Comparison of ENCODE assay signal across 16 cellular contexts in the genomic region with DNA sequence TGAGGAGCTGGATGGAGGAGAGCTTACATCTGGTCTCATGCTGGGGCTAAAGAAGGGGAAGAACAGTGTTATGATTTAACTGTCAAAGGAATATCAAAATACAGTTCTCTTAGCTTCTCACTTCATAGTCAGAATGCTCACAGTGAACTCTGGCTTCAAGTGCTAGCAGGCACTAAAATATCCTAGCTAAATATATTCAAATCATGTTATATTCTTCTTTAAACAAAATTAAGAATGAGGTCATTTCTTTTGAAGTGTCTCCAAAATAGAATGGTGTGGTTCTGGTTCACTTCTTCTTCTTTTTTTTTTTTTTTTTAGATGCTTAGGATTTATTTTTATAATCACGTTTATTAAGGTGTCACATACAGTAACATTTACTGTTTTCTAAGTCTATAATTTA.
DNase-seq lines count a peak whose midpoint lies in the region; ATAC-seq, FAIRE-seq and TF ChIP-seq lines count a peak whose summit lies in the region.
"Had no signal": no experiment of that assay in that cellular context is flagged by ENCODE, and none has a peak within 500 bp of the region (broad histone marks: within the 10 kb centered on the region; RNA-seq: fewer than 3 reads in every experiment).

No MANE protein-coding gene starts in this region.

- no peaks in the 10 kb centered on the region for H3K9me2 ChIP-seq in PC-3 (replicated peaks; ENCODE audit: low read length)

- intact Hi-C loops in activated CD8-positive, alpha-beta T cell treated with anti-CD3 and anti-CD28 coated beads for 36 hours (cut with micrococcal nuclease), result no loop called here
- intact Hi-C loops in PC-3 (cut with micrococcal nuclease) (loop anchor here (5.0 to 10.0 kb wide), 4 partner anchors 38 to 371 kb away; no protein-coding TSS in a partner anchor), endothelial cell of umbilical vein (cut with micrococcal nuclease) (loop anchor here (2.0 to 5.0 kb wide), 5 partner anchors 47 to 878 kb away; a partner anchor contains a TSS), left ventricle myocardium inferior (cut with micrococcal nuclease) (loop anchor here (10.0 kb wide), 1 partner anchor 81 kb away; no protein-coding TSS in a partner anchor)

- TF ChIP-seq POLR2A in endothelial cell of umbilical vein (IDR thresholded peaks at IDR 0.05; ENCODE audit: low read depth, low read length), result no peak

- H3K4me1 Mint-ChIP-seq in activated CD8-positive, alpha-beta T cell treated with anti-CD3 and anti-CD28 coated beads for 36 hours (ENCODE audit: low read depth), result peaks cover 60% of the 10 kb centered on the region
- peaks cover 12% of the 10 kb centered on the region for H3K4me1 Mint-ChIP-seq in activated CD8-positive, alpha-beta T cell treated with anti-CD3 and anti-CD28 coated beads, Interleukin-2, amount 10 ng/mL, durations not matched to agents 7 days and 5 days (ENCODE audit: low read depth)

- no peak for FAIRE-seq in endothelial cell of umbilical vein (lab: Jason Lieb, UNC)

- no peaks in the 10 kb centered on the region for H4K20me1 ChIP-seq in PC-3 (ENCODE audit: low read length)
- peaks cover 2% of the 10 kb centered on the region for H4K20me1 ChIP-seq in endothelial cell of umbilical vein (replicated peaks; ENCODE audit: control insufficient read depth, extremely low read depth, insufficient read depth, low read length)

- H3K27me3 Mint-ChIP-seq in activated CD8-positive, alpha-beta T cell treated with anti-CD3 and anti-CD28 coated beads for 36 hours, result no peaks in the 10 kb centered on the region
- no peaks in the 10 kb centered on the region for H3K27me3 Mint-ChIP-seq in activated CD8-positive, alpha-beta T cell treated with anti-CD3 and anti-CD28 coated beads, Interleukin-2, amount 10 ng/mL, durations not matched to agents 7 days and 5 days (ENCODE audit: low read depth)
- H3K27me3 Mint-ChIP-seq: brain had no signal

- no peak for TF ChIP-seq CTCF in activated CD8-positive, alpha-beta T cell treated with anti-CD3 and anti-CD28 coated beads for 36 hours (IDR thresholded peaks at IDR 0.05)
- TF ChIP-seq CTCF in PC-3 (conservative IDR thresholded peaks at IDR 0.05; ENCODE audit: low read depth, low read length), result no peak
- TF ChIP-seq CTCF in endothelial cell of umbilical vein (IDR thresholded peaks at IDR 0.05; ENCODE audit: extremely low read depth in 1 of 2, insufficient read depth in 1 of 2, low read depth in 1 of 2, low read length in 2 of 2), result no peak
- TF ChIP-seq CTCF in left ventricle myocardium inferior (IDR thresholded peaks at IDR 0.05; ENCODE audit: borderline replicate concordance), result no peak

- H3K27ac ChIP-seq in PC-3 (ENCODE audit: low read length), result peak overlapping the region; percentile 89
- H3K27ac ChIP-seq in endothelial cell of umbilical vein (ENCODE audit: insufficient read depth, low read depth, low read length), result peak overlapping the region; percentile 84
- peak overlapping the region; percentile 38 for H3K27ac ChIP-seq in skeletal muscle tissue (ENCODE audit: low read depth, low read length)
- no peak overlapping the region for H3K27ac ChIP-seq in left ventricle myocardium inferior (replicated peaks)
- H3K27ac ChIP-seq: uterus, VCaP had no signal

- H3K27me3 ChIP-seq in PC-3 (ENCODE audit: low read length) (no peaks in the 10 kb centered on the region), endothelial cell of umbilical vein (ENCODE audit: control insufficient read depth in 2 of 2, insufficient read depth in 2 of 2, low read length in 2 of 2) (no peaks in the 10 kb centered on the region), skeletal muscle tissue (ENCODE audit: control insufficient read depth in 3 of 3, insufficient read depth in 3 of 3, low read length in 3 of 3) (no peaks in the 10 kb centered on the region), left ventricle myocardium inferior (ENCODE audit: low read depth) (no peaks in the 10 kb centered on the region)
- H3K27me3 ChIP-seq: uterus had no signal

- CTCF ChIA-PET in activated CD8-positive, alpha-beta T cell treated with anti-CD3 and anti-CD28 coated beads for 36 hours (lab: Charles Lee), result interaction anchor here (1.5 kb wide), 1 partner anchor 297 kb away, joined by 3 read pairs; no protein-coding TSS in a partner anchor
- CTCF ChIA-PET in activated CD8-positive, alpha-beta T cell treated with anti-CD3 and anti-CD28 coated beads, Interleukin-2, amount 10 ng/mL, durations not matched to agents 7 days and 5 days (lab: Charles Lee), result no interaction called here
- CTCF ChIA-PET in PC-3 (lab: Charles Lee), result no interaction called here
- CTCF ChIA-PET in endothelial cell of umbilical vein (lab: Charles Lee), result interaction anchor here (1.7 kb wide), 1 partner anchor 90 kb away, joined by 8 read pairs; a partner anchor contains a TSS

- H3K4me2 ChIP-seq in PC-3 (ENCODE audit: low read length) (peak overlapping the region; percentile 56), endothelial cell of umbilical vein (ENCODE audit: insufficient read depth, low read length) (peak overlapping the region; percentile 22)

- no peaks in the 10 kb centered on the region for H3F3A ChIP-seq in PC-3 (ENCODE audit: low read length, unreplicated experiment)

- H3K36me3 ChIP-seq in PC-3 (ENCODE audit: low read depth, low read length), result 0 out of 2 replicates have a peak, but pooled peaks cover 2% of the 10 kb centered on the region
- H3K36me3 ChIP-seq in endothelial cell of umbilical vein (ENCODE audit: control insufficient read depth in 2 of 2, extremely low read depth in 1 of 2, insufficient read depth in 2 of 2, low read length in 2 of 2), result no peaks in the 10 kb centered on the region
- H3K36me3 ChIP-seq in skeletal muscle tissue (ENCODE audit: control insufficient read depth in 3 of 3, insufficient read depth in 3 of 3, low read length in 3 of 3), result peaks cover 0 to 26% (median 18%) of the 10 kb centered on the region in 3 donors
- peaks cover 37% of the 10 kb centered on the region for H3K36me3 ChIP-seq in left ventricle myocardium inferior
- H3K36me3 ChIP-seq: uterus had no signal

- H3K9me3 ChIP-seq in PC-3 (ENCODE audit: low read length) (no peaks in the 10 kb centered on the region), endothelial cell of umbilical vein (replicated peaks; ENCODE audit: control insufficient read depth, insufficient read depth, low read length) (no peaks in the 10 kb centered on the region), skeletal muscle tissue (ENCODE audit: control insufficient read depth in 3 of 3, low read length in 3 of 3) (no peaks in the 10 kb centered on the region), left ventricle myocardium inferior (replicated peaks) (no peaks in the 10 kb centered on the region)
- H3K9me3 ChIP-seq: uterus had no signal

- no TSS peak for BruUV-seq in PC-3 (replicated peaks; lab: Mats Ljungman, UMichigan)
- no TSS peak for BruUV-seq in endothelial cell of umbilical vein (replicated peaks; lab: Mats Ljungman, UMichigan)

- peaks cover 85% of the 10 kb centered on the region for H3K4me1 ChIP-seq in PC-3 (ENCODE audit: insufficient read depth, low read length)
- peaks cover 62% of the 10 kb centered on the region for H3K4me1 ChIP-seq in endothelial cell of umbilical vein (ENCODE audit: control insufficient read depth, extremely low read depth, insufficient read depth, low read length)
- H3K4me1 ChIP-seq in skeletal muscle tissue (ENCODE audit: control insufficient read depth in 3 of 3, insufficient read depth in 3 of 3, low read length in 3 of 3), result peaks cover 27 to 35% (median 34%) of the 10 kb centered on the region in 3 donors
- peaks cover 91% of the 10 kb centered on the region for H3K4me1 ChIP-seq in left ventricle myocardium inferior

- peak overlapping the region; percentile 80 for H3K27ac Mint-ChIP-seq in activated CD8-positive, alpha-beta T cell treated with anti-CD3 and anti-CD28 coated beads for 36 hours
- H3K27ac Mint-ChIP-seq in activated CD8-positive, alpha-beta T cell treated with anti-CD3 and anti-CD28 coated beads, Interleukin-2, amount 10 ng/mL, durations not matched to agents 7 days and 5 days, result no peak overlapping the region

- H2AFZ ChIP-seq in PC-3 (ENCODE audit: low read length) (no peak overlapping the region), endothelial cell of umbilical vein (ENCODE audit: low read depth, low read length) (no peak overlapping the region)

- ATAC-seq in activated CD8-positive, alpha-beta T cell treated with anti-CD3 and anti-CD28 coated beads for 36 hours, result no peak
- ATAC-seq in activated CD8-positive, alpha-beta T cell treated with anti-CD3 and anti-CD28 coated beads, Interleukin-2, amount 10 ng/mL, durations not matched to agents 7 days and 5 days, result no peak
- no peak for ATAC-seq in PC-3
- ATAC-seq: K562 had no signal

- H3K9me3 Mint-ChIP-seq in activated CD8-positive, alpha-beta T cell treated with anti-CD3 and anti-CD28 coated beads for 36 hours, result no peaks in the 10 kb centered on the region
- H3K9me3 Mint-ChIP-seq in activated CD8-positive, alpha-beta T cell treated with anti-CD3 and anti-CD28 coated beads, Interleukin-2, amount 10 ng/mL, durations not matched to agents 7 days and 5 days (ENCODE audit: insufficient read depth), result no peaks in the 10 kb centered on the region
- H3K9me3 Mint-ChIP-seq: brain had no signal

- dilution Hi-C loops in endothelial cell of umbilical vein (cut with MboI; ENCODE audit: extremely low pct_ligation_motif_present, low sequenced_read_pairs), result no loop called here

- H3K9me1 ChIP-seq in endothelial cell of umbilical vein (replicated peaks; ENCODE audit: control insufficient read depth, extremely low read depth, insufficient read depth, low read length), result no peaks in the 10 kb centered on the region

- no peak overlapping the region for H3K4me3 Mint-ChIP-seq in activated CD8-positive, alpha-beta T cell treated with anti-CD3 and anti-CD28 coated beads for 36 hours
- H3K4me3 Mint-ChIP-seq in activated CD8-positive, alpha-beta T cell treated with anti-CD3 and anti-CD28 coated beads, Interleukin-2, amount 10 ng/mL, durations not matched to agents 7 days and 5 days, result no peak overlapping the region
- H3K4me3 Mint-ChIP-seq: brain had no signal

- no peak for DNase-seq in activated CD8-positive, alpha-beta T cell treated with anti-CD3 and anti-CD28 coated beads for 36 hours
- DNase-seq in activated CD8-positive, alpha-beta T cell treated with anti-CD3 and anti-CD28 coated beads, Interleukin-2, amount 10 ng/mL, durations not matched to agents 7 days and 5 days, result no peak
- DNase-seq in PC-3, result no peak
- DNase-seq in endothelial cell of umbilical vein (ENCODE audit: low read depth, low spot score), result no peak
- no peak for DNase-seq in left ventricle myocardium inferior
- DNase-seq in mesenteric fat pad (ENCODE audit: low spot score), result no peak
- no peak for DNase-seq in activated effector memory CD4-positive, alpha-beta T cell treated with anti-CD3 and anti-CD28 coated beads, Interleukin-2, amount 50 U/mL, for 16 hours
- DNase-seq: NCI-H1436 treated with DMSO at 0.1 percent for 48 hours, NCI-H526, occipital lobe, SHP77, uterus had no signal

- H3K36me3 Mint-ChIP-seq in activated CD8-positive, alpha-beta T cell treated with anti-CD3 and anti-CD28 coated beads for 36 hours (ENCODE audit: low read depth), result peaks cover 46% of the 10 kb centered on the region
- H3K36me3 Mint-ChIP-seq in activated CD8-positive, alpha-beta T cell treated with anti-CD3 and anti-CD28 coated beads, Interleukin-2, amount 10 ng/mL, durations not matched to agents 7 days and 5 days (ENCODE audit: low read depth), result peaks cover 56% of the 10 kb centered on the region

- H3K4me3 ChIP-seq in PC-3 (ENCODE audit: low read length) (no peak overlapping the region), endothelial cell of umbilical vein (replicated peaks in 1 of 3; ENCODE audit: insufficient read depth in 1 of 3, low read depth in 1 of 3, low read length in 3 of 3) (no peak overlapping the region), skeletal muscle tissue (ENCODE audit: low read length in 3 of 3) (no peak overlapping the region), left ventricle myocardium inferior (no peak overlapping the region)
- H3K4me3 ChIP-seq: K562, uterus had no signal

- peaks cover 40% of the 10 kb centered on the region for H3K79me2 ChIP-seq in PC-3 (ENCODE audit: low read length)
- H3K79me2 ChIP-seq in endothelial cell of umbilical vein (ENCODE audit: control insufficient read depth, insufficient read depth, low read length), result peaks cover 11% of the 10 kb centered on the region

- POLR2A ChIA-PET in activated CD8-positive, alpha-beta T cell treated with anti-CD3 and anti-CD28 coated beads for 36 hours (lab: Charles Lee), result no interaction called here
- POLR2A ChIA-PET in activated CD8-positive, alpha-beta T cell treated with anti-CD3 and anti-CD28 coated beads, Interleukin-2, amount 10 ng/mL, durations not matched to agents 7 days and 5 days (lab: Charles Lee), result no interaction called here
- POLR2A ChIA-PET in PC-3 (lab: Charles Lee; ENCODE audit: unreplicated experiment) (no interaction called here), endothelial cell of umbilical vein (lab: Charles Lee) (no interaction called here)

- H3K9ac ChIP-seq in PC-3 (ENCODE audit: low read length) (peak overlapping the region; percentile 73; the same call in 1 of the 2 replicates), endothelial cell of umbilical vein (replicated peaks; ENCODE audit: extremely low read depth, insufficient read depth, low read length) (no peak overlapping the region), skeletal muscle tissue (ENCODE audit: low read depth in 1 of 3, low read length in 3 of 3) (no peak overlapping the region)

Comparison
In these comparisons a context has a peak if more than half of its experiments do, and no peak if none do; other contexts are left out.
1. CTCF ChIA-PET loops: an anchor here in activated CD8-positive, alpha-beta T cell treated with anti-CD3 and anti-CD28 coated beads for 36 hours (1.5 kb wide) and endothelial cell of umbilical vein (1.7 kb wide); none called in activated CD8-positive, alpha-beta T cell treated with anti-CD3 and anti-CD28 coated beads, Interleukin-2, amount 10 ng/mL, durations not matched to agents 7 days and 5 days and PC-3.